ENCODE assay signal across 8 cellular contexts in genomic region chr20:58388882-58389323, GRCh38. TPM values are rescaled to one million over a fixed set of nuclear protein-coding genes. Genes with fewer than 3 reads are reported as not detected.
DNase-seq lines count a peak whose midpoint lies in the region; FAIRE-seq and TF ChIP-seq lines count a peak whose summit lies in the region.

TSS of gene VAPB (plus strand) at chr20:58389229. CDS start at chr20:58389460, 231 bp downstream.

- peak within 1 kb of the TSS; percentile 90 for H3K27ac Mint-ChIP-seq in activated naive CD4-positive, alpha-beta T cell treated with anti-CD3 and anti-CD28 coated beads for 36 hours

- peak; percentile 45 for DNase-seq in GM04503 (ENCODE audit: low read depth)
- DNase-seq in HFF-Myc (ENCODE audit: extremely low read depth, low read depth), result peak; percentile 78
- peak; percentile 90 for DNase-seq in MV-4-11 (lab: John Stamatoyannopoulos, UW)
- DNase-seq in SK-N-DZ (ENCODE audit: low spot score), result peak; percentile 97
- DNase-seq in activated naive CD4-positive, alpha-beta T cell treated with anti-CD3 and anti-CD28 coated beads for 36 hours, result peak; percentile 96
- peak; percentile 87 to 90 for DNase-seq in frontal cortex (ENCODE audit: low spot score in 2 of 2)
- DNase-seq in non-pigmented ciliary epithelial cell (ENCODE audit: low read depth), result peak; percentile 65
- peak; percentile 66 to 98 (median 91) for DNase-seq in substantia nigra (lab: John Stamatoyannopoulos, UW)

- no peaks in the 10 kb centered on the region for H3K27me3 Mint-ChIP-seq in activated naive CD4-positive, alpha-beta T cell treated with anti-CD3 and anti-CD28 coated beads for 36 hours (ENCODE audit: low read depth)

- intact Hi-C loops in activated naive CD4-positive, alpha-beta T cell treated with anti-CD3 and anti-CD28 coated beads for 36 hours (cut with micrococcal nuclease), result loop anchor here (1.0 to 5.0 kb wide), 5 partner anchors 19 to 503 kb away; partner anchors contain the start of genes RAB22A and STX16

- CTCF ChIA-PET in activated naive CD4-positive, alpha-beta T cell treated with anti-CD3 and anti-CD28 coated beads for 36 hours (lab: Charles Lee), result interaction anchor here (0.8 to 1.0 kb wide), 2 partner anchors 92 to 151 kb away, joined by 3 to 4 read pairs; no protein-coding TSS in a partner anchor

- no peak for TF ChIP-seq CTCF in HFF-Myc (IDR thresholded peaks at IDR 0.05; ENCODE audit: low read depth, low read length, missing control alignments)

- H3K27ac ChIP-seq in substantia nigra (ENCODE audit: low read depth, low read length, poor library complexity, severe bottlenecking), result peak within 1 kb of the TSS; percentile 85

- peak within 1 kb of the TSS; percentile 96 for H3K4me3 Mint-ChIP-seq in activated naive CD4-positive, alpha-beta T cell treated with anti-CD3 and anti-CD28 coated beads for 36 hours

- peaks cover 25% of the 10 kb centered on the region for H3K36me3 Mint-ChIP-seq in activated naive CD4-positive, alpha-beta T cell treated with anti-CD3 and anti-CD28 coated beads for 36 hours (ENCODE audit: low read depth)

- no peaks in the 10 kb centered on the region for H3K9me3 Mint-ChIP-seq in activated naive CD4-positive, alpha-beta T cell treated with anti-CD3 and anti-CD28 coated beads for 36 hours

- peak within 1 kb of the TSS; percentile 65 for H3K4me3 ChIP-seq in HFF-Myc (replicated peaks; ENCODE audit: low read depth, low read length)

- H3K4me1 Mint-ChIP-seq in activated naive CD4-positive, alpha-beta T cell treated with anti-CD3 and anti-CD28 coated beads for 36 hours (ENCODE audit: low read depth), result peaks cover 42% of the 10 kb centered on the region

- FAIRE-seq in frontal cortex (lab: Jason Lieb, UNC), result no peak

RNA-seq across cellular contexts. Expression of gene VAPB, which starts in this region (rescaled TPM):
- 38.4 and 41.3 TPM in 2 replicates for polyA plus RNA-seq in SK-N-DZ (2014; cell fraction: cytosol; rRNA removed)
- 24.7 and 41.8 TPM in 2 replicates for polyA plus RNA-seq in SK-N-DZ (2014; cell fraction: nucleus; rRNA removed)
- 10 to 100 TPM; 26.8 to 27.9 TPM for total RNA-seq in activated naive CD4-positive, alpha-beta T cell treated with anti-CD3 and anti-CD28 coated beads for 36 hours
- total RNA-seq in frontal cortex, result 16.3 TPM

Comparison
In these comparisons a context has a peak if more than half of its experiments do, and no peak if none do; other contexts are left out.
1. Peak in every context shown above with its lines: DNase-seq, H3K4me3 ChIP-seq and H3K27ac ChIP-seq.
2. DNase-seq: peak in every context shown above with its lines; median percentile 97 in SK-N-DZ; 96 in activated naive CD4-positive, alpha-beta T cell treated with anti-CD3 and anti-CD28 coated beads for 36 hours; 91 in substantia nigra; 90 in MV-4-11; 88 in frontal cortex; 78 in HFF-Myc; 65 in non-pigmented ciliary epithelial cell; 45 in GM04503.